In the genomic region with DNA sequence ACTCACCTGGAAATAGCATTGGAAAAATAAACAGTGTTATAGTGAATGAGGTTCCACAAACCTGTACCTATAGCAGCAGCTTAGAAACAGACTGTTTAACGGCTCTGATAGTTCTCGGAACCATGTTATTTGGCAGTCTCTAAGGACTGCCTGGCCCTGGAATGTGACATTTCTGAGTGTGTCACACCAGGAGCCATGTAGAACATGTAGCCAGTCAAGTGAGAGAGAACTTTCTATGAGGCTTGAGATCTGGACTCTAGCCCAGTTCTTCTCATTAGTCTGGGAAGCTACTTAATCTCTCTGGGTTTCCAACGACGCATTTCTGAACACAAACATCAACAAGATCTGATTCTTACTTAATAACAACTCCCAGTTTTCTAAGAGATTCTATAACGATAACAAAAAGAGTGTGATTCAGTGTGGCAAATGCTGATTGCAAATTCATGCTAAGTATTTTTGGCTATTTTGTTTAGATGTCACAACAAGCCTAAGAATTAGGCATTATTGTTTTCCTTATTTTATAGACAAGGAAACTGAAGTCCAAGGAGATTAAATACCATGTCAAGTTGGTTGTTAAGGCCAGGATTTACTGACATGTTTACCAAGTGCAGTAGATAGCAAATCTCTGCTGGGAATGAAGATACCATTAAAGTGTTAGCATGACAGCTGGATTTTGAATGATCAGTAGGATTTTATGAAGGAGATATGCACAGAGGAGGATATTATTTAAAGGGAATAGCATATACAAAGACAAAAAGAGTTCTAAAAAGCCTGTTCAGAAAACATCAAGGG, we compare ENCODE assay signal across 10 cellular contexts. TPM values are rescaled to one million over a fixed set of nuclear protein-coding genes. Genes with fewer than 3 reads are reported as not detected.
DNase-seq lines count a peak whose midpoint lies in the region; ATAC-seq, FAIRE-seq and TF ChIP-seq lines count a peak whose summit lies in the region.
"Had no signal": no experiment of that assay in that cellular context is flagged by ENCODE, and none has a peak within 500 bp of the region (broad histone marks: within the 10 kb centered on the region; RNA-seq: fewer than 3 reads in every experiment).

No MANE protein-coding gene starts in this region.

- ATAC-seq in activated CD8-positive, alpha-beta memory T cell treated with anti-CD3 and anti-CD28 coated beads, Interleukin-2, amount 10 ng/mL, durations not matched to agents 7 days and 5 days: no peak
- ATAC-seq in GM18867 (IDR thresholded peaks at IDR 0.05; ENCODE audit: unreplicated experiment) (no peak), GM19324 (IDR thresholded peaks at IDR 0.05; ENCODE audit: low FRiP score, unreplicated experiment) (no peak)

- no peaks in the 10 kb centered on the region for H3K27me3 Mint-ChIP-seq in activated CD8-positive, alpha-beta memory T cell treated with anti-CD3 and anti-CD28 coated beads, Interleukin-2, amount 10 ng/mL, durations not matched to agents 7 days and 5 days
- H3K27me3 Mint-ChIP-seq in astrocyte (ENCODE audit: low read depth, unreplicated experiment): no peaks in the 10 kb centered on the region

- H3K79me2 ChIP-seq in astrocyte (ENCODE audit: insufficient read depth, low read length): no peaks in the 10 kb centered on the region

- H3K4me1 ChIP-seq in astrocyte (ENCODE audit: insufficient read depth, low read length): peaks cover 28% of the 10 kb centered on the region
- H3K4me1 ChIP-seq in tibial nerve: peaks cover 0 to 31% (median 16%) of the 10 kb centered on the region in 4 donors

- 24 to 33% methylated on average over 5 of the region's 5 CpGs for WGBS in tibial nerve, 2 donors

- peak overlapping the region; percentile 12 for H3K4me2 ChIP-seq in astrocyte (ENCODE audit: low read length)

- no peak for DNase-seq in activated CD8-positive, alpha-beta memory T cell treated with anti-CD3 and anti-CD28 coated beads, Interleukin-2, amount 10 ng/mL, durations not matched to agents 7 days and 5 days
- DNase-seq in activated CD8-positive, alpha-beta memory T cell treated with anti-CD3 and anti-CD28 coated beads for 24 hours: no peak
- DNase-seq in astrocyte (ENCODE audit: low read depth): peak; percentile 79
- DNase-seq in left kidney (ENCODE audit: low read depth, low spot score): peak; percentile 35
- no peak for DNase-seq in tibial nerve (ENCODE audit: low spot score in 2 of 2)
- no peak for DNase-seq in effector CD8-positive, alpha-beta T cell (lab: John Stamatoyannopoulos, UW)
- DNase-seq: NCI-H1105 treated with DMSO at 0.1 percent for 48 hours had no signal

- H3K36me3 ChIP-seq in astrocyte (ENCODE audit: insufficient read depth, low read length) (no peaks in the 10 kb centered on the region), tibial nerve (no peaks in the 10 kb centered on the region)

- H3K4me3 ChIP-seq in astrocyte (ENCODE audit: insufficient read depth, low read depth, low read length): no peak overlapping the region
- no peak overlapping the region for H3K4me3 ChIP-seq in tibial nerve

- CTCF ChIA-PET in activated CD8-positive, alpha-beta memory T cell treated with anti-CD3 and anti-CD28 coated beads, Interleukin-2, amount 10 ng/mL, durations not matched to agents 7 days and 5 days (lab: Charles Lee): interaction anchor here (2.2 kb wide), 1 partner anchor 17 kb away, joined by 10 read pairs; no protein-coding TSS in a partner anchor

- peak in 1 of 2 donors; percentile 11 for TF ChIP-seq EP300 in tibial nerve (IDR thresholded peaks at IDR 0.05)

- H3K27ac ChIP-seq in astrocyte (ENCODE audit: low read depth, low read length) (peak overlapping the region; percentile 98), tibial nerve (peak overlapping the region in 3 of 4 donors; percentile 50 to 73 (median 67))

- no peak for TF ChIP-seq POLR2A in tibial nerve (IDR thresholded peaks at IDR 0.05)

- H3K9me3 ChIP-seq in astrocyte (ENCODE audit: insufficient read depth, low read depth, low read length): no peaks in the 10 kb centered on the region
- H3K9me3 ChIP-seq in tibial nerve: no peaks in the 10 kb centered on the region

- peak overlapping the region; percentile 62 for H3K27ac Mint-ChIP-seq in activated CD8-positive, alpha-beta memory T cell treated with anti-CD3 and anti-CD28 coated beads, Interleukin-2, amount 10 ng/mL, durations not matched to agents 7 days and 5 days
- H3K27ac Mint-ChIP-seq in astrocyte (ENCODE audit: unreplicated experiment): peak overlapping the region; percentile 89

- peak overlapping the region; percentile 3 for H3K4me3 Mint-ChIP-seq in activated CD8-positive, alpha-beta memory T cell treated with anti-CD3 and anti-CD28 coated beads, Interleukin-2, amount 10 ng/mL, durations not matched to agents 7 days and 5 days
- no peak overlapping the region for H3K4me3 Mint-ChIP-seq in astrocyte (ENCODE audit: unreplicated experiment)

- no peak overlapping the region for H2AFZ ChIP-seq in astrocyte (ENCODE audit: low read depth, low read length)

- TF ChIP-seq CTCF in astrocyte (IDR thresholded peaks at IDR 0.05; ENCODE audit: insufficient read depth, low read depth, low read length) (no peak), tibial nerve (IDR thresholded peaks at IDR 0.05) (no peak)

- peaks cover 69% of the 10 kb centered on the region for H3K4me1 Mint-ChIP-seq in activated CD8-positive, alpha-beta memory T cell treated with anti-CD3 and anti-CD28 coated beads, Interleukin-2, amount 10 ng/mL, durations not matched to agents 7 days and 5 days
- peaks cover 39% of the 10 kb centered on the region for H3K4me1 Mint-ChIP-seq in astrocyte (ENCODE audit: low read depth, unreplicated experiment)

- no peaks in the 10 kb centered on the region for H3K9me3 Mint-ChIP-seq in activated CD8-positive, alpha-beta memory T cell treated with anti-CD3 and anti-CD28 coated beads, Interleukin-2, amount 10 ng/mL, durations not matched to agents 7 days and 5 days (ENCODE audit: low read depth)
- H3K9me3 Mint-ChIP-seq in astrocyte (ENCODE audit: unreplicated experiment): no peaks in the 10 kb centered on the region

- H4K20me1 ChIP-seq in astrocyte (ENCODE audit: insufficient read depth, low read length): no peaks in the 10 kb centered on the region

- H3K9ac ChIP-seq in astrocyte (ENCODE audit: low read length): peak overlapping the region; percentile 55

- peak; percentile 79 for FAIRE-seq in astrocyte (lab: Jason Lieb, UNC)

- H3K36me3 Mint-ChIP-seq in activated CD8-positive, alpha-beta memory T cell treated with anti-CD3 and anti-CD28 coated beads, Interleukin-2, amount 10 ng/mL, durations not matched to agents 7 days and 5 days: peaks cover 15% of the 10 kb centered on the region
- no peaks in the 10 kb centered on the region for H3K36me3 Mint-ChIP-seq in astrocyte (ENCODE audit: low read depth, unreplicated experiment)

- no peaks in the 10 kb centered on the region for H3K27me3 ChIP-seq in astrocyte (ENCODE audit: insufficient read depth, low read length)
- H3K27me3 ChIP-seq in tibial nerve: no peaks in the 10 kb centered on the region

RNA-seq across cellular contexts. Expression of a gene that starts 47.2 kb away (rescaled TPM):
- 10 to 100 TPM; 73.2 to 73.8 TPM for total RNA-seq in activated CD8-positive, alpha-beta memory T cell treated with anti-CD3 and anti-CD28 coated beads, Interleukin-2, amount 10 ng/mL, durations not matched to agents 7 days and 5 days
- total RNA-seq in astrocyte (0.23 TPM in 1 of 2 replicates, not detected in the other), tibial nerve (1 to 10 TPM; 6.1 to 9.3 (median 7.9) TPM)
- total RNA-seq: dermis microvascular lymphatic vessel endothelial cell had no signal

Comparison
In these comparisons a context has a peak if more than half of its experiments do, and no peak if none do; other contexts are left out.
1. DNase-seq: peak in astrocyte (single experiment) and left kidney (single experiment); none in activated CD8-positive, alpha-beta memory T cell treated with anti-CD3 and anti-CD28 coated beads, Interleukin-2, amount 10 ng/mL, durations not matched to agents 7 days and 5 days (single experiment), activated CD8-positive, alpha-beta memory T cell treated with anti-CD3 and anti-CD28 coated beads for 24 hours (single experiment), tibial nerve (0 of 2) and effector CD8-positive, alpha-beta T cell (single experiment).
2. RNA of a gene that starts 47.2 kb away (total RNA-seq): 73.2 to 73.8 TPM in activated CD8-positive, alpha-beta memory T cell treated with anti-CD3 and anti-CD28 coated beads, Interleukin-2, amount 10 ng/mL, durations not matched to agents 7 days and 5 days; 6.1 to 9.3 TPM in tibial nerve and 0.23 TPM in astrocyte; every median in the first group is over 4 times any median in the second.